ENCODE assay signal across 15 cellular contexts in the genomic region with DNA sequence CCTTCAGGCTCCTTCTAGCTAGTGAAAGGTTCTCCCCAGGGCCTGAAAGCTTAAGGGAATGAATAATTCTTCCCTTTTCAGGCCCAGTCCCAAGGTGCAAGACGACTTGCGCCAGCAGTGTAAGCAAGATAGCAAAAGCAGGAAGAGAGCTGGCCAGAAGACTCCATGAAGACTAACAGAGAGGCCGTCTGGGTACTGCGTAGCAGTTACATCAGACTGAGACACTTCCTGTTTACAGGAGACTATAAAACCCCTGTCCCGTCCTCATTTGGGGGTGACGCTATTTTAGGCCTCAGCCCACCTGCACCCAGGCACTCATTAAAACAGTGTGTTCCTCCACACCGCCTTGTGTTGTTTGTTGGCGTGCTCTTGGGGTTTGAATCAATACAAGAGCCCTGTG.
"Had no signal": no experiment of that assay in that cellular context is flagged by ENCODE, and none has a peak within 500 bp of the region (broad histone marks: within the 10 kb centered on the region; RNA-seq: fewer than 3 reads in every experiment).

No MANE protein-coding gene starts in this region.

- H3K36me3 ChIP-seq: esophagus muscularis mucosa, ovary, upper lobe of right lung had no signal

- H3K4me1 Mint-ChIP-seq: activated CD8-positive, alpha-beta memory T cell treated with anti-CD3 and anti-CD28 coated beads, Interleukin-2, amount 10 ng/mL, durations not matched to agents 7 days and 5 days; activated naive CD8-positive, alpha-beta T cell treated with anti-CD3 and anti-CD28 coated beads for 36 hours had no signal

- H3K4me1 ChIP-seq: esophagus muscularis mucosa, testis, upper lobe of right lung had no signal

- ATAC-seq: activated CD4-positive, CD25-positive, alpha-beta regulatory T cell treated with anti-CD3 and anti-CD28 coated beads, Interleukin-2, amount 50 U/mL, for 24 hours; activated CD8-positive, alpha-beta memory T cell treated with anti-CD3 and anti-CD28 coated beads, Interleukin-2, amount 10 ng/mL, durations not matched to agents 7 days and 5 days; upper lobe of right lung had no signal

- H3K4me3 ChIP-seq: esophagus muscularis mucosa, ovary, testis, upper lobe of right lung had no signal

- DNase-seq: activated CD4-positive, alpha-beta T cell treated with anti-CD3 and anti-CD28 coated beads, Interleukin-2, amount 50 U/mL, for 4 hours; activated CD8-positive, alpha-beta memory T cell treated with anti-CD3 and anti-CD28 coated beads, Interleukin-2, amount 10 ng/mL, durations not matched to agents 7 days and 5 days; activated gamma-delta T cell; activated naive CD8-positive, alpha-beta T cell treated with anti-CD3 and anti-CD28 coated beads for 36 hours; activated T-cell treated with anti-CD3 and anti-CD28 coated beads, Interleukin-2, amount 50 U/mL, for 48 hours; anterior cingulate cortex; ovary; stimulated activated CD4-positive, alpha-beta T cell treated with anti-CD3 and anti-CD28 coated beads, Interleukin-15, amount 100 ng/mL, for 24 hours; stimulated activated CD4-positive, alpha-beta T cell treated with anti-CD3 and anti-CD28 coated beads, Interleukin-4, amount 100 ng/mL, for 24 hours; testis; upper lobe of right lung had no signal

- H3K4me3 Mint-ChIP-seq: activated CD8-positive, alpha-beta memory T cell treated with anti-CD3 and anti-CD28 coated beads, Interleukin-2, amount 10 ng/mL, durations not matched to agents 7 days and 5 days; activated naive CD8-positive, alpha-beta T cell treated with anti-CD3 and anti-CD28 coated beads for 36 hours; stimulated activated naive CD8-positive, alpha-beta T cell treated with anti-CD3 and anti-CD28 coated beads, Interleukin-15, Interleukin-2, amounts not matched to agents 100 ng/mL and 50 ng/mL, for 24 hours; T-helper 1 cell treated with Interleukin-12 subunit alpha and Interleukin-12 subunit beta and Interleukin-4 antibody, amounts not matched to agents 30 μg/mL and 1 μg/mL, for 36 hours had no signal

- H3K27ac Mint-ChIP-seq: activated CD8-positive, alpha-beta memory T cell treated with anti-CD3 and anti-CD28 coated beads, Interleukin-2, amount 10 ng/mL, durations not matched to agents 7 days and 5 days; activated naive CD8-positive, alpha-beta T cell treated with anti-CD3 and anti-CD28 coated beads for 36 hours; stimulated activated naive CD8-positive, alpha-beta T cell treated with anti-CD3 and anti-CD28 coated beads, Interleukin-15, Interleukin-2, amounts not matched to agents 100 ng/mL and 50 ng/mL, for 24 hours; T-helper 1 cell treated with Interleukin-12 subunit alpha and Interleukin-12 subunit beta and Interleukin-4 antibody, amounts not matched to agents 30 μg/mL and 1 μg/mL, for 36 hours had no signal

- H3K9me3 Mint-ChIP-seq: activated naive CD8-positive, alpha-beta T cell treated with anti-CD3 and anti-CD28 coated beads for 36 hours; stimulated activated naive CD8-positive, alpha-beta T cell treated with anti-CD3 and anti-CD28 coated beads, Interleukin-15, Interleukin-2, amounts not matched to agents 100 ng/mL and 50 ng/mL, for 24 hours; T-helper 1 cell treated with Interleukin-12 subunit alpha and Interleukin-12 subunit beta and Interleukin-4 antibody, amounts not matched to agents 30 μg/mL and 1 μg/mL, for 36 hours had no signal

- H3K9me3 ChIP-seq: esophagus muscularis mucosa, ovary, testis, upper lobe of right lung had no signal

- H3K36me3 Mint-ChIP-seq: activated CD8-positive, alpha-beta memory T cell treated with anti-CD3 and anti-CD28 coated beads, Interleukin-2, amount 10 ng/mL, durations not matched to agents 7 days and 5 days; activated naive CD8-positive, alpha-beta T cell treated with anti-CD3 and anti-CD28 coated beads for 36 hours had no signal

- H3K27me3 ChIP-seq: esophagus muscularis mucosa, ovary, testis, upper lobe of right lung had no signal

- H3K27ac ChIP-seq: esophagus muscularis mucosa, ovary, testis, upper lobe of right lung had no signal
